26 cellular contexts compared by ENCODE assay signal in the genomic region with DNA sequence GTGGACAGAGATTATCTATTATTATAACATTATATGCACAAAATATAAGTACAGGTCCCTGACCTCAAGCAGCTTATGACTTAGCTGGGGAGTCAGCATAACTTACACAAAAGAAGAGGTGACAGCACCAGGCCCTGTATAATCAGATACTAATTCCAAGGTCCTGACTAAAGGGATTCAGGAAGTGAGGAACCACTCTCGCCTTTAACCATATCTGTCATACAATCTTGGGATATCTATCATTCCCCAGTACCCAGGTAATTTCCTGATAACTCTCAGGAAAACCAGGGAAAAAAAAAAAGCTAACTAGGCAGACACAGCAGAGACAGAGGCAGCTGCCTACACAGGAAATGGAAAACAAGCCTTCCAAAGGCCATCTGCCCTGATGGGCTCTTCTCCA.
A peak's percentile ranks its signal among the peaks of the same experiment; 100 is the strongest.
DNase-seq lines count a peak whose midpoint lies in the region; ATAC-seq lines count a peak whose summit lies in the region.
"Had no signal": no experiment of that assay in that cellular context is flagged by ENCODE, and none has a peak within 500 bp of the region (broad histone marks: within the 10 kb centered on the region; RNA-seq: fewer than 3 reads in every experiment).

No MANE protein-coding gene starts in this region.

- ATAC-seq in HG02588 (IDR thresholded peaks at IDR 0.05; ENCODE audit: unreplicated experiment), result no peak
- ATAC-seq: activated T-cell treated with anti-CD3 and anti-CD28 coated beads, Interleukin-2, amount 50 U/mL, for 72 hours; esophagus mucosa; gastrocnemius medialis; HCT116; K562; psoas muscle had no signal

- peak; percentile 18 for DNase-seq in 8988T
- DNase-seq in GM03348 (ENCODE audit: low spot score), result peak; percentile 12
- peak; percentile 29 for DNase-seq in RKO (ENCODE audit: low spot score)
- no peak for DNase-seq in epithelial cell of prostate (ENCODE audit: low read depth, low spot score)
- no peak for DNase-seq in effector CD4-positive, alpha-beta T cell
- DNase-seq in stimulated activated CD8-positive, alpha-beta memory T cell treated with anti-CD3 and anti-CD28 coated beads, Interleukin-4, amount 100 ng/mL, for 48 hours, result no peak
- no peak for DNase-seq in NCI-H1436 treated with DMSO at 0.1 percent for 48 hours (lab: John Stamatoyannopoulos, UW)
- DNase-seq: ACHN; activated CD4-positive, alpha-beta T cell treated with anti-CD3 and anti-CD28 coated beads for 48 hours; activated naive CD4-positive, alpha-beta T cell treated with anti-CD3 and anti-CD28 coated beads, Interleukin-2, amount 50 U/mL, for 16 hours; activated T-cell treated with anti-CD3 and anti-CD28 coated beads, Interleukin-2, amount 50 U/mL, for 72 hours; gastrocnemius medialis; islet precursor cell; MM.1S; NCI-H187; NCI-H2227 treated with DMSO at 0.1 percent for 48 hours; NCI-H748 treated with DMSO at 0.1 percent for 48 hours; psoas muscle; uterus had no signal

- peak overlapping the region; percentile 65 for H3K27ac ChIP-seq in epithelial cell of prostate
- H3K27ac ChIP-seq: ascending aorta; BLaER1 treated with 17β-estradiol and CSF1 and Interleukin-3, amounts not matched to agents 10 nM and 100 nM; gastrocnemius medialis; HL-60; psoas muscle; uterus had no signal

Comparison
In these comparisons a context has a peak if more than half of its experiments do, and no peak if none do; other contexts are left out.
1. DNase-seq: peak in 8988T (single experiment), GM03348 (single experiment) and RKO (single experiment); none in epithelial cell of prostate (single experiment), effector CD4-positive, alpha-beta T cell (single experiment), stimulated activated CD8-positive, alpha-beta memory T cell treated with anti-CD3 and anti-CD28 coated beads, Interleukin-4, amount 100 ng/mL, for 48 hours (single experiment) and NCI-H1436 treated with DMSO at 0.1 percent for 48 hours (single experiment).